8 cellular contexts compared by ENCODE assay signal in the genomic region with DNA sequence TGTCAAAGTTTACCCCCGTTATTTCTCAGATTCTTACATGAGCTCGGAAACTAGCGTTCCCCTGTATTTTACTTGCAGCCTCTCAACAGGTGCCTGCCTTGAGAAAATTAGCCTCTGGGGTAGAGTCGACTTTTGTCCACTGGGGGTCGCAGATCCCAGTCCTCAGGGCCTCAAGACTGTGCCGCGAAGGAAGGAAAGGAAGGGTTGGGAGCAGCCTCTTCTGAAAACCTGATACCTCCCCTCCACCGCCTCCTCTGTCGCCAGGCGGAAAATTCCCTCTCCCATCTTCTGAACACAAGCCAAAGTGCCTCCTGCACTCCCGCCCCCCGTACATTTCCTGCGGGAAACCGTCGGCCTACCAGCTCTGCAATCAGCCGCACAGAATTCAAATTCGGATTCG. TPM values are rescaled to one million over a fixed set of nuclear protein-coding genes. Genes with fewer than 3 reads are reported as not detected.
DNase-seq lines count a peak whose midpoint lies in the region; ATAC-seq and TF ChIP-seq lines count a peak whose summit lies in the region.

No MANE protein-coding gene starts in this region.

- peak overlapping the region; percentile 73 to 96 (median 91) for H3K27ac Mint-ChIP-seq in CD4-positive, CD25-positive, alpha-beta regulatory T cell

- intact Hi-C loops in posterior vena cava (cut with DNase I): no loop called here

- H3K36me3 Mint-ChIP-seq in CD4-positive, CD25-positive, alpha-beta regulatory T cell: no peaks in the 10 kb centered on the region

- peak overlapping the region; percentile 80 for H3K27ac ChIP-seq in CD4-positive, CD25-positive, alpha-beta regulatory T cell (ENCODE audit: insufficient read depth, low read length, poor library complexity, severe bottlenecking)
- peak overlapping the region; percentile 68 to 69 for H3K27ac ChIP-seq in right atrium auricular region

- peak overlapping the region; percentile 91 to 97 (median 95) for H3K4me3 Mint-ChIP-seq in CD4-positive, CD25-positive, alpha-beta regulatory T cell

- H3K27me3 ChIP-seq in CD4-positive, CD25-positive, alpha-beta regulatory T cell (ENCODE audit: control insufficient read depth, insufficient read depth, low read length): no peaks in the 10 kb centered on the region
- no peaks in the 10 kb centered on the region for H3K27me3 ChIP-seq in right atrium auricular region

- no peaks in the 10 kb centered on the region for H3K36me3 ChIP-seq in CD4-positive, CD25-positive, alpha-beta regulatory T cell (ENCODE audit: control insufficient read depth, insufficient read depth, low read length)
- H3K36me3 ChIP-seq in right atrium auricular region: no peaks in the 10 kb centered on the region

- H3K4me3 ChIP-seq in CD4-positive, CD25-positive, alpha-beta regulatory T cell (ENCODE audit: low read depth, low read length): peak overlapping the region; percentile 65
- peak overlapping the region; percentile 53 for H3K4me3 ChIP-seq in right atrium auricular region

- no peaks in the 10 kb centered on the region for H3K9me3 ChIP-seq in CD4-positive, CD25-positive, alpha-beta regulatory T cell (ENCODE audit: control insufficient read depth in 2 of 2, low read length in 2 of 2)
- no peaks in the 10 kb centered on the region for H3K9me3 ChIP-seq in right atrium auricular region

- peak in 1 of 2 donors; percentile 60 for TF ChIP-seq CTCF in right atrium auricular region (IDR thresholded peaks at IDR 0.05)

- H3K9me3 Mint-ChIP-seq in CD4-positive, CD25-positive, alpha-beta regulatory T cell: peaks cover 0 to 1% (median 0%) of the 10 kb centered on the region in 7 donors

- peaks cover 5 to 41% (median 21%) of the 10 kb centered on the region in 4 donors for H3K4me1 Mint-ChIP-seq in CD4-positive, CD25-positive, alpha-beta regulatory T cell

- ATAC-seq in CD4-positive, CD25-positive, alpha-beta regulatory T cell (ENCODE audit: low read depth in 2 of 2): peak; percentile 29 to 51
- ATAC-seq in GM19463 (IDR thresholded peaks at IDR 0.05; ENCODE audit: unreplicated experiment): peak; percentile 30
- no peak for ATAC-seq in GM19455 (IDR thresholded peaks at IDR 0.05; ENCODE audit: unreplicated experiment)

- peaks cover 16% of the 10 kb centered on the region for H3K4me1 ChIP-seq in CD4-positive, CD25-positive, alpha-beta regulatory T cell (ENCODE audit: control insufficient read depth, insufficient read depth, low read length, poor library complexity, severe bottlenecking)
- no peaks in the 10 kb centered on the region for H3K4me1 ChIP-seq in right atrium auricular region

- peak; percentile 19 to 69 (median 34) for DNase-seq in CD4-positive, CD25-positive, alpha-beta regulatory T cell
- DNase-seq in LoVo (ENCODE audit: low spot score) (peak; percentile 46), SHP77 (lab: John Stamatoyannopoulos, UW) (peak; percentile 33 to 35), amniotic epithelial cell (ENCODE audit: low read depth) (peak; percentile 40), right atrium auricular region (ENCODE audit: low spot score) (no peak), posterior vena cava (ENCODE audit: low spot score) (peak; percentile 77)

- H3K27me3 Mint-ChIP-seq in CD4-positive, CD25-positive, alpha-beta regulatory T cell: no peaks in the 10 kb centered on the region

RNA-seq across cellular contexts. Expression of a gene that starts 44.4 kb away (rescaled TPM):
- total RNA-seq in CD4-positive, CD25-positive, alpha-beta regulatory T cell: 6.3 TPM
- 10 to 100 TPM; 11.7 to 14.7 (median 13.1) TPM for polyA plus RNA-seq in CD4-positive, CD25-positive, alpha-beta regulatory T cell
- total RNA-seq in right atrium auricular region (1 to 10 TPM in 1 of 2 donors, not detected in 1; 2.4 TPM), posterior vena cava (1 to 10 TPM; 4.9 to 6.5 TPM)
